In the genomic region with DNA sequence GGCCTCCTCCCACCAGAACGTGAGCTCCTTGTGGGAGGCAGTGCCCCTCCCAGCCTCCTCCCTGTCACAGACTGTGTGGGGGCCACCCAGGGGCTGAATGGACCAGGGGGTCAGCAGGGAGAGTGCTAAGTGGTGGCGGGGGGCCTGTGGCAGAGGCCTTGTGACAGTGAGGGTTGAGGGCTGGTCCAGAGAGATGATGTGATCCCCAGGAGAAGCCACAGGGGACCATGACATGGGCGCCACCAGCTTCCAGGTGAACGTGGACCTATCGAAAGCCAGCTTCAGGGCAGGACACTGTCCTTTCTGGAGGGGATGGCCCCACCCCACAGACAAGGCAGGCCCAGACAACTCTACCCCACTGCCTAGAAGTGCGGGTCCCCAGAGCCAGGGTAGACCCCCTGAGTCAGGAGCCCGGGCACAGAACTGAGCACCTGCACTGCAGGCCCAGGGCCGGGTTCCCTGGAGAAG, we compare ENCODE assay signal across 21 cellular contexts. TPM values are rescaled to one million over a fixed set of nuclear protein-coding genes. Genes with fewer than 3 reads are reported as not detected.
DNase-seq lines count a peak whose midpoint lies in the region; ATAC-seq and TF ChIP-seq lines count a peak whose summit lies in the region.
"Had no signal": no experiment of that assay in that cellular context is flagged by ENCODE, and none has a peak within 500 bp of the region (broad histone marks: within the 10 kb centered on the region; RNA-seq: fewer than 3 reads in every experiment).

No MANE protein-coding gene starts in this region.

- H3K4me1 Mint-ChIP-seq in type B pancreatic cell (ENCODE audit: unreplicated experiment) = peaks cover 14% of the 10 kb centered on the region

- in situ Hi-C loops in Panc1 (cut with HindIII; ENCODE audit: low pct_unique_long_range_greater_than_20kb, low sequenced_read_pairs) = no loop called here

- H3K4me3 ChIP-seq in right atrium auricular region = no peak overlapping the region
- H3K4me3 ChIP-seq in Panc1 (ENCODE audit: low read depth in 2 of 2, low read length in 2 of 2) = no peak overlapping the region
- no peak overlapping the region for H3K4me3 ChIP-seq in esophagus squamous epithelium
- H3K4me3 ChIP-seq: SJSA1, thyroid gland had no signal

- intact Hi-C loops in Right ventricle myocardium inferior (cut with DNase I) = no loop called here
- intact Hi-C loops in Panc1 (cut with micrococcal nuclease; ENCODE audit: unreplicated experiment) = loop anchor here (10.0 kb wide), 1 partner anchor 1094 kb away; the partner anchor contains the start of genes JMJD8 and STUB1
- intact Hi-C loops in esophagus squamous epithelium (cut with DNase I) = no loop called here

- POLR2A ChIA-PET in Panc1 (lab: Charles Lee) = no interaction called here

- peaks cover 0 to 40% of the 10 kb centered on the region in 2 donors for H3K4me1 ChIP-seq in right atrium auricular region
- peaks cover 58% of the 10 kb centered on the region for H3K4me1 ChIP-seq in Panc1 (ENCODE audit: control insufficient read depth, insufficient read depth, low read length)
- H3K4me1 ChIP-seq in esophagus squamous epithelium = peaks cover 26 to 77% (median 30%) of the 10 kb centered on the region in 3 donors

- WGBS in esophagus squamous epithelium, 2 donors = 33 to 40% methylated on average over 1 of the region's 8 CpGs

- TF ChIP-seq CTCF in right atrium auricular region (IDR thresholded peaks at IDR 0.05) (no peak), Panc1 (IDR thresholded peaks at IDR 0.05) (no peak), esophagus squamous epithelium (IDR thresholded peaks at IDR 0.05) (no peak), type B pancreatic cell (conservative IDR thresholded peaks at IDR 0.05) (no peak), GM10266 (IDR thresholded peaks at IDR 0.05; ENCODE audit: control insufficient read depth, insufficient read depth, low read depth, missing control alignments) (no peak), GM20000 (IDR thresholded peaks at IDR 0.05; ENCODE audit: extremely low read depth, missing control alignments) (no peak)

- no peaks in the 10 kb centered on the region for H3K9me3 Mint-ChIP-seq in type B pancreatic cell
- H3K9me3 Mint-ChIP-seq: mesothelial cell of epicardium; T-helper 2 cell treated with Interferon-gamma antibody and Interleukin-4, amounts not matched to agents 5 μg/mL and 100 μg/mL, for 36 hours had no signal

- peak overlapping the region; percentile 67 for H3K27ac Mint-ChIP-seq in type B pancreatic cell
- H3K27ac Mint-ChIP-seq: T-helper 2 cell treated with Interferon-gamma antibody and Interleukin-4, amounts not matched to agents 5 μg/mL and 100 μg/mL, for 36 hours had no signal

- CTCF ChIA-PET in Panc1 (lab: Charles Lee) = no interaction called here

- H3K36me3 ChIP-seq in right atrium auricular region (peaks cover 37% of the 10 kb centered on the region), Panc1 (ENCODE audit: control insufficient read depth, insufficient read depth, low read length) (peaks cover 3% of the 10 kb centered on the region; the same call in 1 of the 2 replicates), esophagus squamous epithelium (peaks cover 6 to 67% (median 28%) of the 10 kb centered on the region in 3 donors)

- DNase-seq in Right ventricle myocardium inferior (ENCODE audit: missing footprints) = peak; percentile 45
- DNase-seq in right atrium auricular region (ENCODE audit: low spot score) = no peak
- DNase-seq in Panc1 (ENCODE audit: low read depth, low spot score) = no peak
- DNase-seq in esophagus squamous epithelium (lab: John Stamatoyannopoulos, UW) = no peak
- no peak for DNase-seq in type B pancreatic cell (ENCODE audit: extremely low spot score, unreplicated experiment)
- no peak for DNase-seq in GM10266 (ENCODE audit: extremely low spot score)
- no peak for DNase-seq in GM20000 (ENCODE audit: low spot score)
- DNase-seq: activated CD4-positive, CD25-positive, alpha-beta regulatory T cell treated with anti-CD3 and anti-CD28 coated beads, Interleukin-2, amount 50 U/mL, for 72 hours; activated CD8-positive, alpha-beta memory T cell treated with anti-CD3 and anti-CD28 coated beads, Interleukin-2, amount 50 U/mL, for 4 hours; activated gamma-delta T cell treated with Interleukin-2 at 50 U/mL for 16 hours; foreskin keratinocyte; HCEC 1CT; kidney glomerular epithelial cell; MV-4-11; NCI-H2081; NCI-H524 treated with DMSO at 0.1 percent for 48 hours; thyroid gland had no signal

- peak overlapping the region; percentile 44 for H3K4me3 Mint-ChIP-seq in type B pancreatic cell

- H3K36me3 Mint-ChIP-seq in type B pancreatic cell = peaks cover 3% of the 10 kb centered on the region
- H3K36me3 Mint-ChIP-seq: mesothelial cell of epicardium had no signal

- TF ChIP-seq POLR2A in esophagus squamous epithelium (IDR thresholded peaks at IDR 0.05) = no peak

- H3K9me3 ChIP-seq in right atrium auricular region (no peaks in the 10 kb centered on the region), Panc1 (ENCODE audit: control insufficient read depth, insufficient read depth, low read depth, low read length) (no peaks in the 10 kb centered on the region), esophagus squamous epithelium (no peaks in the 10 kb centered on the region)
- H3K9me3 ChIP-seq: SJSA1, thyroid gland had no signal

- no peak for ATAC-seq in Right ventricle myocardium inferior
- ATAC-seq in Panc1 = no peak
- no peak for ATAC-seq in HG03460 (IDR thresholded peaks at IDR 0.05; ENCODE audit: unreplicated experiment)
- ATAC-seq: foreskin keratinocyte had no signal

- no TSS peak for BruUV-seq in Panc1 (replicated peaks; lab: Mats Ljungman, UMichigan)

- no peaks in the 10 kb centered on the region for H3K27me3 Mint-ChIP-seq in type B pancreatic cell

- H3K27ac ChIP-seq in right atrium auricular region (no peak overlapping the region), Panc1 (ENCODE audit: low read length) (peak overlapping the region; percentile 77; the same call in 1 of the 2 replicates), esophagus squamous epithelium (peak overlapping the region in 3 of 4 donors; percentile 39 to 97 (median 57))
- H3K27ac ChIP-seq: foreskin keratinocyte, SJSA1, thyroid gland had no signal

- no peaks in the 10 kb centered on the region for H3K27me3 ChIP-seq in right atrium auricular region
- H3K27me3 ChIP-seq in Panc1 (ENCODE audit: control insufficient read depth, insufficient read depth, low read length) = no peaks in the 10 kb centered on the region
- H3K27me3 ChIP-seq in esophagus squamous epithelium = no peaks in the 10 kb centered on the region
- H3K27me3 ChIP-seq: foreskin keratinocyte, SJSA1, thyroid gland had no signal

RNA-seq across cellular contexts. Expression of gene SPSB3, which starts 3.1 kb away (rescaled TPM):
- total RNA-seq in Right ventricle myocardium inferior = 36.1 TPM
- 10 to 100 TPM; 41.9 to 49.0 TPM for total RNA-seq in right atrium auricular region
- total RNA-seq in Panc1 (2021; ENCODE audit: unreplicated experiment) = 23.0 TPM
- 40.3 TPM for polyA plus RNA-seq in Panc1 (2012; ENCODE audit: insufficient read length)
- total RNA-seq in esophagus squamous epithelium = 10 to 100 TPM; 27.8 to 84.5 (median 45.1) TPM
- 51.2 and 71.3 TPM in 2 replicates for total RNA-seq in type B pancreatic cell (ENCODE audit: low replicate concordance)

RNA-seq across cellular contexts. Expression of gene NUBP2, which starts 3.5 kb away (rescaled TPM):
- total RNA-seq in Right ventricle myocardium inferior (37.9 TPM), right atrium auricular region (10 to 100 TPM; 70.3 to 77.9 TPM), Panc1 (2021; ENCODE audit: unreplicated experiment) (85.8 TPM), esophagus squamous epithelium (10 to 100 TPM; 71.4 to 91.5 (median 79.5) TPM), type B pancreatic cell (ENCODE audit: low replicate concordance) (54.5 and 66.6 TPM in 2 replicates)
- polyA plus RNA-seq in Panc1 (2012; ENCODE audit: insufficient read length) = 114 TPM

RNA-seq across cellular contexts. Expression of gene MRPS34, which starts 6.3 kb away (rescaled TPM):
- 80.8 TPM for total RNA-seq in Right ventricle myocardium inferior
- 10 to 100 TPM; 58.8 to 77.9 TPM for total RNA-seq in right atrium auricular region
- 187 TPM for total RNA-seq in Panc1 (2021; ENCODE audit: unreplicated experiment)
- 283 TPM for polyA plus RNA-seq in Panc1 (2012; ENCODE audit: insufficient read length)
- total RNA-seq in esophagus squamous epithelium = 100 to 1,000 TPM in 3 of 4 donors, 10 to 100 TPM in 1; 89.5 to 158 (median 114) TPM
- 95.5 and 97.9 TPM in 2 replicates for total RNA-seq in type B pancreatic cell (ENCODE audit: low replicate concordance)

RNA-seq across cellular contexts. Expression of gene EME2, which starts 6.7 kb away (rescaled TPM):
- total RNA-seq in Right ventricle myocardium inferior (8.2 TPM), right atrium auricular region (1 to 10 TPM; 3.5 to 5.0 TPM), Panc1 (2021; ENCODE audit: unreplicated experiment) (53.4 TPM), esophagus squamous epithelium (10 to 100 TPM in 2 of 4 donors, 1 to 10 TPM in 2; 8.8 to 14.4 (median 10.1) TPM), type B pancreatic cell (ENCODE audit: low replicate concordance) (26.9 and 35.9 TPM in 2 replicates)
- polyA plus RNA-seq in Panc1 (2012; ENCODE audit: insufficient read length) = 37.7 TPM

RNA-seq across cellular contexts. Expression of gene NME3, which starts 7.9 kb away (rescaled TPM):
- total RNA-seq in Right ventricle myocardium inferior (33.9 TPM), right atrium auricular region (10 to 100 TPM; 51.3 to 56.2 TPM), Panc1 (2021; ENCODE audit: unreplicated experiment) (117 TPM), esophagus squamous epithelium (10 to 100 TPM; 30.2 to 57.1 (median 53.6) TPM), type B pancreatic cell (ENCODE audit: low replicate concordance) (54.0 and 55.9 TPM in 2 replicates)
- 233 TPM for polyA plus RNA-seq in Panc1 (2012; ENCODE audit: insufficient read length)

Comparison
In these comparisons a context has a peak if more than half of its experiments do, and no peak if none do; other contexts are left out.
1. H3K27ac ChIP-seq: peak in Panc1 (single experiment) and esophagus squamous epithelium (3 of 4); none in right atrium auricular region (0 of 2).